In the genomic region with DNA sequence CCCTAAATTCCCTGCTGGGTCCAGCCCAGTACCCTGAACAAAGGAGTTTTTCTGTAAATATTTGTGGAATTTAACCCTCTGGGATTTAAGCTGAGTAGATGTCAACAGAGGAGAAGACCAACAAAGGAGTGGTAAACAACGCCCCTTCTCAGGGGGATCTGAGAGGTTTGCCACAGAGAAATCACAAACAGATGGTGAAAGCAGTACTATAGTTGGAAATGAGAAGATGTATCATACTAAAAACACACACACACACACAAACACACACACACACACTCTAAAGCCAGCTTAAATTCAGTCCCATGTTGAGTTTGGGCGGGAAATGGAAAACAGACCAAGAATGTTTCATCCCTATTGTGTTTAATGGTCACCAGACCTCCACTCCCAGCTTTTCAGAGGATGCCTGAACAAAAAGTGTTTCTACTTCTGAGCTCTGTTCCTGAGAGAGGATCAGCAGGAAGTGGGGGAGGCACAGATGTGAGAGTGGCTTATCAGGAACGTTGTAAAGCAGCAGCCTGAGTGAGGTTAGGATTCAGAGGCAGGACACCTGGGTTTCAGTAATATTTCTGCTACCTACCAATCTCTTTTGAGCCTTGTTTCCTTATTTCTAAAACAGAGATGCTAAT, we compare ENCODE assay signal across 9 cellular contexts. TPM values are rescaled to one million over a fixed set of nuclear protein-coding genes. Genes with fewer than 3 reads are reported as not detected.
A peak's percentile ranks its signal among the peaks of the same experiment; 100 is the strongest.
DNase-seq lines count a peak whose midpoint lies in the region; ATAC-seq and TF ChIP-seq lines count a peak whose summit lies in the region.
"Had no signal": no experiment of that assay in that cellular context is flagged by ENCODE, and none has a peak within 500 bp of the region (broad histone marks: within the 10 kb centered on the region; RNA-seq: fewer than 3 reads in every experiment).

No MANE protein-coding gene starts in this region.

- peak overlapping the region; percentile 92 for H3K4me2 ChIP-seq in MM.1S (ENCODE audit: low read depth, low read length)

- H3F3A ChIP-seq in MM.1S (ENCODE audit: insufficient read depth, low read length) = peaks cover 72% of the 10 kb centered on the region

- H3K4me1 ChIP-seq in MM.1S (ENCODE audit: low read length) = peaks cover 52% of the 10 kb centered on the region
- H3K4me1 ChIP-seq: sigmoid colon had no signal

- intact Hi-C loops in posterior cingulate gyrus (cut with DNase I) = no loop called here

- no peaks in the 10 kb centered on the region for H4K20me1 ChIP-seq in MM.1S (ENCODE audit: insufficient read depth, low read length)

- no peak for TF ChIP-seq CTCF in MM.1S (IDR thresholded peaks at IDR 0.05; ENCODE audit: low read length)
- TF ChIP-seq CTCF in glutamatergic neuron (IDR thresholded peaks at IDR 0.05; ENCODE audit: partially characterized antibody, unreplicated experiment) = no peak

- H3K9me2 ChIP-seq in MM.1S (replicated peaks; ENCODE audit: insufficient read depth, low read length) = no peaks in the 10 kb centered on the region

- peak overlapping the region; percentile 62 to 98 (median 88) for H3K4me3 Mint-ChIP-seq in naive B cell
- no peak overlapping the region for H3K4me3 Mint-ChIP-seq in glutamatergic neuron (ENCODE audit: unreplicated experiment)

- H3K27ac Mint-ChIP-seq in naive B cell (peak overlapping the region; percentile 66 to 99 (median 80)), glutamatergic neuron (ENCODE audit: unreplicated experiment) (no peak overlapping the region)

- peak overlapping the region; percentile 99 for H3K27ac ChIP-seq in MM.1S (ENCODE audit: low read length)
- H3K27ac ChIP-seq: sigmoid colon had no signal

- H3K9me3 ChIP-seq in MM.1S (replicated peaks; ENCODE audit: insufficient read depth, low read length) = no peaks in the 10 kb centered on the region
- H3K9me3 ChIP-seq: sigmoid colon had no signal

- H3K27me3 Mint-ChIP-seq in naive B cell = no peaks in the 10 kb centered on the region
- peaks cover 3% of the 10 kb centered on the region for H3K27me3 Mint-ChIP-seq in glutamatergic neuron (ENCODE audit: unreplicated experiment)

- H3K4me3 ChIP-seq in MM.1S (ENCODE audit: low read length) = peak overlapping the region; percentile 52; the same call in 1 of the 2 replicates
- H3K4me3 ChIP-seq: sigmoid colon had no signal

- H3K4me1 Mint-ChIP-seq in naive B cell (peaks cover 83 to 89% (median 84%) of the 10 kb centered on the region in 3 donors), glutamatergic neuron (ENCODE audit: low read depth, unreplicated experiment) (no peaks in the 10 kb centered on the region)

- ATAC-seq in naive B cell (ENCODE audit: low read depth in 2 of 2) (no peak), GM18498 (IDR thresholded peaks at IDR 0.05; ENCODE audit: unreplicated experiment) (no peak)

- no peaks in the 10 kb centered on the region for H3K27me3 ChIP-seq in MM.1S (replicated peaks; ENCODE audit: insufficient read depth, low read length)
- H3K27me3 ChIP-seq: sigmoid colon had no signal

- H3K36me3 Mint-ChIP-seq in naive B cell = peaks cover 6 to 12% of the 10 kb centered on the region in 2 donors
- no peaks in the 10 kb centered on the region for H3K36me3 Mint-ChIP-seq in glutamatergic neuron (ENCODE audit: unreplicated experiment)

- H3K9me3 Mint-ChIP-seq in naive B cell (peaks cover 0 to 2% (median 0%) of the 10 kb centered on the region in 7 donors), glutamatergic neuron (ENCODE audit: unreplicated experiment) (peaks cover 1% of the 10 kb centered on the region)

- no peaks in the 10 kb centered on the region for H3K36me3 ChIP-seq in MM.1S (replicated peaks; ENCODE audit: insufficient read depth, low read length)
- H3K36me3 ChIP-seq: sigmoid colon had no signal

- H3K9ac ChIP-seq in MM.1S (ENCODE audit: low read length) = peak overlapping the region; percentile 46

- no peak overlapping the region for H2AFZ ChIP-seq in MM.1S (ENCODE audit: low read length)

- DNase-seq in ELF-1 (ENCODE audit: low read depth, low spot score) = peak; percentile 88
- DNase-seq in MM.1S = peak; percentile 76
- DNase-seq in astrocyte of the hippocampus (ENCODE audit: low read depth, low spot score) = peak; percentile 60
- no peak for DNase-seq in naive B cell
- no peak for DNase-seq in C1 segment of cervical spinal cord (lab: John Stamatoyannopoulos, UW)
- no peak for DNase-seq in posterior cingulate gyrus
- no peak for DNase-seq in glutamatergic neuron
- DNase-seq: sigmoid colon had no signal

- H3K79me2 ChIP-seq in MM.1S (ENCODE audit: low read length) = peaks cover 67% of the 10 kb centered on the region

RNA-seq across cellular contexts. Expression of gene BIN2, which starts 3.2 kb away (rescaled TPM):
- polyA plus RNA-seq in naive B cell (ENCODE audit: low read depth in 6 of 6) = 100 to 1,000 TPM in 2 of 6 donors, 10 to 100 TPM in 4; 74.2 to 140 (median 86.5) TPM
- not detected for total RNA-seq in glutamatergic neuron (ENCODE audit: unreplicated experiment)

RNA-seq across cellular contexts. Expression of gene CELA1, which starts 25.7 kb away (rescaled TPM):
- not detected for polyA plus RNA-seq in naive B cell (ENCODE audit: low read depth in 6 of 6)
- not detected for total RNA-seq in glutamatergic neuron (ENCODE audit: unreplicated experiment)
- total RNA-seq: sigmoid colon had no signal
- polyA plus RNA-seq: sigmoid colon had no signal

RNA-seq across cellular contexts. Expression of gene SMAGP, which starts 50.6 kb away (rescaled TPM):
- 10 to 100 TPM; 26.8 to 55.3 (median 41.1) TPM for polyA plus RNA-seq in naive B cell (ENCODE audit: low read depth in 6 of 6)
- total RNA-seq in glutamatergic neuron (ENCODE audit: unreplicated experiment) = not detected

Comparison
In these comparisons a context has a peak if more than half of its experiments do, and no peak if none do; other contexts are left out.
1. DNase-seq: peak in ELF-1 (single experiment), MM.1S (single experiment) and astrocyte of the hippocampus (single experiment); none in naive B cell (single experiment), C1 segment of cervical spinal cord (0 of 14), posterior cingulate gyrus (0 of 10) and glutamatergic neuron (single experiment).